8 cellular contexts compared by ENCODE assay signal in genomic region chr1:25906644-25907300, GRCh38. TPM values are rescaled to one million over a fixed set of nuclear protein-coding genes. Genes with fewer than 3 reads are reported as not detected.
A peak's percentile ranks its signal among the peaks of the same experiment; 100 is the strongest.
DNase-seq lines count a peak whose midpoint lies in the region; ATAC-seq and TF ChIP-seq lines count a peak whose summit lies in the region.

No MANE protein-coding gene starts in this region.

- no peak for TF ChIP-seq EP300 in neural cell (conservative IDR thresholded peaks at IDR 0.05; ENCODE audit: poor library complexity, severe bottlenecking)

- TF ChIP-seq RAD21 in neural cell (conservative IDR thresholded peaks at IDR 0.05) = no peak

- H3K36me3 ChIP-seq in esophagus (ENCODE audit: control insufficient read depth in 2 of 2, insufficient read depth in 2 of 2, low read length in 1 of 2) (no peaks in the 10 kb centered on the region), neural cell (ENCODE audit: insufficient read depth, low read length) (peaks cover 5% of the 10 kb centered on the region), aorta (ENCODE audit: control insufficient read depth in 1 of 2, insufficient read depth in 2 of 2, low read length in 1 of 2) (no peaks in the 10 kb centered on the region)

- intact Hi-C loops in aorta (cut with DNase I) = loop anchor here in 1 of 2 donors (2.0 kb wide), 1 partner anchor 16 kb away; no protein-coding TSS in a partner anchor

- peak; percentile 87 for DNase-seq in COR-L47 (lab: John Stamatoyannopoulos, UW)
- DNase-seq in NCI-H1105 treated with DMSO at 0.1 percent for 48 hours (lab: John Stamatoyannopoulos, UW) = peak; percentile 80
- peak; percentile 27 to 40 for DNase-seq in activated CD4-positive, alpha-beta T cell treated with anti-CD3 and anti-CD28 coated beads, Interleukin-2, amount 50 U/mL, for 4 hours
- DNase-seq in aorta = peak in 1 of 2 donors; percentile 79
- no peak for DNase-seq in HPDE6-E6E7 (ENCODE audit: extremely low spot score)

- H2AFZ ChIP-seq in neural cell (ENCODE audit: low read depth, low read length) = peak overlapping the region; percentile 46

- H3K9me2 ChIP-seq in neural cell (ENCODE audit: insufficient read depth, low read length) = no peaks in the 10 kb centered on the region

- H3K27ac ChIP-seq in esophagus (ENCODE audit: low read depth in 2 of 2, low read length in 1 of 2) (peak overlapping the region in 1 of 2 donors; percentile 27), neural cell (ENCODE audit: low read length) (peak overlapping the region; percentile 94), aorta (ENCODE audit: low read depth in 1 of 2, low read length in 2 of 2) (peak overlapping the region in 1 of 2 donors; percentile 25)

- 15% methylated on average over 31 to 34 of the region's 34 CpGs for WGBS in esophagus, 2 donors
- WGBS in aorta, 2 donors = 5 to 6% methylated on average over 32 to 34 of the region's 34 CpGs

- H3K4me2 ChIP-seq in neural cell (ENCODE audit: low read length) = peak overlapping the region; percentile 71

- H3K9me3 ChIP-seq in esophagus (ENCODE audit: control insufficient read depth in 2 of 2, insufficient read depth in 1 of 2, low read depth in 1 of 2, low read length in 1 of 2) = no peaks in the 10 kb centered on the region
- H3K9me3 ChIP-seq in neural cell (ENCODE audit: low read length) = no peaks in the 10 kb centered on the region
- no peaks in the 10 kb centered on the region for H3K9me3 ChIP-seq in aorta (ENCODE audit: control insufficient read depth, low read length)

- H3K4me3 ChIP-seq in esophagus (ENCODE audit: low read depth in 1 of 2, low read length in 2 of 2) = peak overlapping the region; percentile 72 to 76
- H3K4me3 ChIP-seq in neural cell (ENCODE audit: low read length) = peak overlapping the region; percentile 90
- peak overlapping the region; percentile 18 to 35 for H3K4me3 ChIP-seq in aorta (ENCODE audit: low read length in 2 of 2)

- ATAC-seq in aorta (ENCODE audit: low FRiP score) (peak; percentile 13), GM21717 (IDR thresholded peaks at IDR 0.05; ENCODE audit: unreplicated experiment) (no peak)

- H3K9ac ChIP-seq in neural cell (ENCODE audit: low read length) = peak overlapping the region; percentile 99

- H3K4me1 ChIP-seq in esophagus (ENCODE audit: control insufficient read depth in 2 of 2, insufficient read depth in 2 of 2, low read length in 1 of 2) (peaks cover 0 to 4% of the 10 kb centered on the region in 2 donors), aorta (ENCODE audit: control insufficient read depth in 1 of 2, insufficient read depth in 2 of 2, low read length in 2 of 2) (no peaks in the 10 kb centered on the region)

- TF ChIP-seq CTCF in neural cell (IDR thresholded peaks at IDR 0.05; ENCODE audit: poor library complexity, severe bottlenecking) = no peak

- no peaks in the 10 kb centered on the region for H3F3A ChIP-seq in neural cell (ENCODE audit: insufficient read depth, low read length, poor library complexity, severe bottlenecking)

- H3K79me2 ChIP-seq in neural cell (replicated peaks; ENCODE audit: insufficient read depth, low read length) = peaks cover 39% of the 10 kb centered on the region

- H3K27me3 ChIP-seq in esophagus (ENCODE audit: control insufficient read depth in 1 of 2, insufficient read depth in 2 of 2, low read length in 2 of 2) = no peaks in the 10 kb centered on the region
- no peaks in the 10 kb centered on the region for H3K27me3 ChIP-seq in neural cell (ENCODE audit: insufficient read depth, low read depth, low read length)
- H3K27me3 ChIP-seq in aorta (ENCODE audit: control insufficient read depth in 1 of 2, insufficient read depth in 2 of 2, low read length in 1 of 2) = no peaks in the 10 kb centered on the region

- peaks cover 23% of the 10 kb centered on the region for H4K20me1 ChIP-seq in neural cell (ENCODE audit: insufficient read depth)

TF ChIP-seq in neural cell, 6 proteins besides CTCF, POLR2A, EP300 and RAD21:
- TF ChIP-seq REST (IDR thresholded peaks at IDR 0.05; ENCODE audit: borderline replicate concordance) (peak; percentile 27), EZH2 (IDR thresholded peaks at IDR 0.05; ENCODE audit: borderline replicate concordance, insufficient read depth, low read length, poor library complexity, severe bottlenecking) (no peak), SMC3 (conservative IDR thresholded peaks at IDR 0.05; ENCODE audit: poor library complexity) (no peak)
TF ChIP-seq in neural cell: peak in this region for 1.

RNA-seq across cellular contexts. Expression of gene STMN1, which starts 0.6 kb away (rescaled TPM):
- polyA plus RNA-seq in esophagus (100 to 1,000 TPM; 115 to 137 TPM), neural cell (1,834 and 1,950 TPM in 2 replicates), aorta (10 to 100 TPM; 28.2 to 56.1 TPM)
- polyA minus RNA-seq in neural cell = 377 and 462 TPM in 2 replicates
- total RNA-seq in aorta = 10 to 100 TPM; 34.5 to 37.6 TPM

RNA-seq across cellular contexts. Expression of gene PAQR7, which starts 31.3 kb away (rescaled TPM):
- polyA plus RNA-seq in esophagus (10 to 100 TPM in 1 of 2 donors, 1 to 10 TPM in 1; 9.5 to 14.3 TPM), neural cell (2.9 and 4.1 TPM in 2 replicates), aorta (1 to 10 TPM; 7.9 to 8.5 TPM)
- polyA minus RNA-seq in neural cell = 4.6 and 4.9 TPM in 2 replicates
- 10 to 100 TPM in 1 of 2 donors, 1 to 10 TPM in 1; 6.4 to 11.3 TPM for total RNA-seq in aorta

RNA-seq across cellular contexts. Expression of gene AUNIP, which starts 47.5 kb away (rescaled TPM):
- polyA plus RNA-seq in esophagus = 1 to 10 TPM; 1.1 to 2.0 TPM
- polyA plus RNA-seq in neural cell = 0.48 TPM in 1 of 2 replicates, not detected in the other
- polyA minus RNA-seq in neural cell = 0.58 TPM in 1 of 2 replicates, not detected in the other
- total RNA-seq in aorta = not detected
- not detected for polyA plus RNA-seq in aorta

Comparison
In these comparisons a context has a peak if more than half of its experiments do, and no peak if none do; other contexts are left out.
1. H3K4me3 ChIP-seq: peak in every context shown above with its lines; median percentile 90 in neural cell; 74 in esophagus; 26 in aorta.
2. RNA of gene STMN1, which starts 0.6 kb away (polyA plus RNA-seq): 1,834 to 1,950 TPM in neural cell; 115 to 137 TPM in esophagus and 28.2 to 56.1 TPM in aorta; every median in the first group is over 10 times any median in the second.